ENCODE assay signal across 9 cellular contexts in genomic region chrX:149903889-149904748, GRCh38. TPM values are rescaled to one million over a fixed set of nuclear protein-coding genes. Genes with fewer than 3 reads are reported as not detected.
DNase-seq lines count a peak whose midpoint lies in the region; ATAC-seq and TF ChIP-seq lines count a peak whose summit lies in the region.
"Had no signal": no experiment of that assay in that cellular context is flagged by ENCODE, and none has a peak within 500 bp of the region (broad histone marks: within the 10 kb centered on the region; RNA-seq: fewer than 3 reads in every experiment).

No MANE protein-coding gene starts in this region.

- no peaks in the 10 kb centered on the region for H3K27me3 ChIP-seq in MM.1S (replicated peaks; ENCODE audit: insufficient read depth, low read length)

- TF ChIP-seq CTCF in MM.1S (IDR thresholded peaks at IDR 0.05; ENCODE audit: low read length), result no peak

- ATAC-seq in GM18498 (IDR thresholded peaks at IDR 0.05; ENCODE audit: unreplicated experiment), result peak; percentile 92

- H3K27ac ChIP-seq in MM.1S (ENCODE audit: low read length), result no peak overlapping the region

- H3K9me2 ChIP-seq in MM.1S (replicated peaks; ENCODE audit: insufficient read depth, low read length), result no peaks in the 10 kb centered on the region

- H3K4me3 ChIP-seq in MM.1S (ENCODE audit: low read length), result no peak overlapping the region

- H3K9ac ChIP-seq in MM.1S (ENCODE audit: low read length), result no peak overlapping the region

- H3K79me2 ChIP-seq in MM.1S (ENCODE audit: low read length), result no peaks in the 10 kb centered on the region

- H2AFZ ChIP-seq in MM.1S (ENCODE audit: low read length), result no peak overlapping the region

- peak; percentile 4 for DNase-seq in HCEC 1CT
- DNase-seq in MM.1S, result peak; percentile 28
- peak; percentile 12 for DNase-seq in foreskin melanocyte
- DNase-seq in NCI-H1436 treated with DMSO at 0.1 percent for 48 hours (lab: John Stamatoyannopoulos, UW), result no peak
- DNase-seq in NCI-H510A treated with DMSO at 0.1 percent for 48 hours (lab: John Stamatoyannopoulos, UW), result no peak
- DNase-seq in LoVo (ENCODE audit: low spot score), result no peak
- no peak for DNase-seq in mucosa of gallbladder (ENCODE audit: low spot score)
- DNase-seq: naive B cell had no signal

- H3K36me3 ChIP-seq in MM.1S (replicated peaks; ENCODE audit: insufficient read depth, low read length), result no peaks in the 10 kb centered on the region

- H3K4me2 ChIP-seq in MM.1S (ENCODE audit: low read depth, low read length), result peak overlapping the region; percentile 18

- no peaks in the 10 kb centered on the region for H3F3A ChIP-seq in MM.1S (ENCODE audit: insufficient read depth, low read length)

- H4K20me1 ChIP-seq in MM.1S (ENCODE audit: insufficient read depth, low read length), result no peaks in the 10 kb centered on the region

- H3K9me3 ChIP-seq in MM.1S (replicated peaks; ENCODE audit: insufficient read depth, low read length), result no peaks in the 10 kb centered on the region

- no peaks in the 10 kb centered on the region for H3K4me1 ChIP-seq in MM.1S (ENCODE audit: low read length)

RNA-seq across cellular contexts. Expression of gene MAGEA8, which starts 23.1 kb away (rescaled TPM):
- total RNA-seq in mucosa of gallbladder, result not detected

RNA-seq across cellular contexts. Expression of gene HSFX4, which starts 25.3 kb away (rescaled TPM):
- total RNA-seq in mucosa of gallbladder, result not detected

RNA-seq across cellular contexts. Expression of gene EOLA2, which starts 34.2 kb away (rescaled TPM):
- total RNA-seq in mucosa of gallbladder, result 30.2 TPM

Comparison
In these comparisons a context has a peak if more than half of its experiments do, and no peak if none do; other contexts are left out.
1. DNase-seq: peak in HCEC 1CT (single experiment), MM.1S (single experiment) and foreskin melanocyte (single experiment); none in NCI-H1436 treated with DMSO at 0.1 percent for 48 hours (single experiment), NCI-H510A treated with DMSO at 0.1 percent for 48 hours (single experiment), LoVo (single experiment) and mucosa of gallbladder (single experiment).